ENCODE assay signal across 9 cellular contexts in the genomic region with DNA sequence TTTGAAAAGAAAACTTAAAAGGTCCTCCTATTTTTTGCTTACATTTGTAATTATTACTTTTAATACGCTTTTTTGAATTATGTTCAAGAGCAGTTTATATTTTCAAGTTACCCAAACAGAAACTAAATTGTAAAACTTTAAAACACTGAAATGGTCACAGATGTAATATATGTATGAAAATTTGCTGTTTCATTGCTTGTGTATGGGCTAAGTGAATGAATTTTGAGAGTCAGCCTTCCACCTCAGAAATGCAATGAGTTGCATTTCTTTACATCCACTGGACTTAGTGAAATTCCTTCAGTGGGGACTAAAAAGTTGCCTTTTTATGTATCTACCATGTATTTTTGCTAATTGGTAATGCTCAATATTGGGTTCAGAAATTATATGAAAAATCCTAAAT. TPM values are rescaled to one million over a fixed set of nuclear protein-coding genes. Genes with fewer than 3 reads are reported as not detected.
A peak's percentile ranks its signal among the peaks of the same experiment; 100 is the strongest.
DNase-seq lines count a peak whose midpoint lies in the region; ATAC-seq, FAIRE-seq and TF ChIP-seq lines count a peak whose summit lies in the region.
"Had no signal": no experiment of that assay in that cellular context is flagged by ENCODE, and none has a peak within 500 bp of the region (broad histone marks: within the 10 kb centered on the region; RNA-seq: fewer than 3 reads in every experiment).

No MANE protein-coding gene starts in this region.

- H3K27me3 Mint-ChIP-seq in astrocyte (ENCODE audit: low read depth, unreplicated experiment) = no peaks in the 10 kb centered on the region

- H3K36me3 Mint-ChIP-seq in astrocyte (ENCODE audit: low read depth, unreplicated experiment) = peaks cover 2% of the 10 kb centered on the region

- peaks cover 54% of the 10 kb centered on the region for H3K4me1 ChIP-seq in left ventricle myocardium inferior
- peaks cover 6% of the 10 kb centered on the region for H3K4me1 ChIP-seq in astrocyte (ENCODE audit: insufficient read depth, low read length)
- H3K4me1 ChIP-seq in upper lobe of right lung = peaks cover 25% of the 10 kb centered on the region

- no peaks in the 10 kb centered on the region for H3K27me3 ChIP-seq in left ventricle myocardium inferior (ENCODE audit: low read depth)
- H3K27me3 ChIP-seq in astrocyte (ENCODE audit: insufficient read depth, low read length) = no peaks in the 10 kb centered on the region
- H3K27me3 ChIP-seq in kidney epithelial cell (ENCODE audit: control insufficient read depth, insufficient read depth, low read length) = no peaks in the 10 kb centered on the region
- H3K27me3 ChIP-seq in upper lobe of right lung = no peaks in the 10 kb centered on the region

- peaks cover 11% of the 10 kb centered on the region for H3K4me1 Mint-ChIP-seq in astrocyte (ENCODE audit: low read depth, unreplicated experiment)

- H3K4me2 ChIP-seq in astrocyte (ENCODE audit: low read length) = peak overlapping the region; percentile 91

- peak overlapping the region; percentile 95 for H3K9ac ChIP-seq in astrocyte (ENCODE audit: low read length)

- no peak overlapping the region for H2AFZ ChIP-seq in astrocyte (ENCODE audit: low read depth, low read length)

- H3K9me3 ChIP-seq in left ventricle myocardium inferior (replicated peaks) = no peaks in the 10 kb centered on the region
- H3K9me3 ChIP-seq in astrocyte (ENCODE audit: insufficient read depth, low read depth, low read length) = no peaks in the 10 kb centered on the region
- no peaks in the 10 kb centered on the region for H3K9me3 ChIP-seq in upper lobe of right lung

- peak overlapping the region; percentile 86 for H3K4me3 ChIP-seq in left ventricle myocardium inferior
- peak overlapping the region; percentile 84 for H3K4me3 ChIP-seq in astrocyte (ENCODE audit: insufficient read depth, low read depth, low read length)
- peak overlapping the region; percentile 75 for H3K4me3 ChIP-seq in kidney epithelial cell (ENCODE audit: low read depth, low read length)
- H3K4me3 ChIP-seq in upper lobe of right lung = peak overlapping the region; percentile 94

- intact Hi-C loops in left ventricle myocardium inferior (cut with micrococcal nuclease) = no loop called here
- intact Hi-C loops in cardiac septum (cut with DNase I) = no loop called here
- intact Hi-C loops in upper lobe of right lung (cut with DNase I) = no loop called here

- FAIRE-seq in astrocyte (lab: Jason Lieb, UNC) = no peak

- no peaks in the 10 kb centered on the region for H3K9me3 Mint-ChIP-seq in astrocyte (ENCODE audit: unreplicated experiment)

- H4K20me1 ChIP-seq in astrocyte (ENCODE audit: insufficient read depth, low read length) = peaks cover 36% of the 10 kb centered on the region

- no peak for DNase-seq in left ventricle myocardium inferior
- no peak for DNase-seq in cardiac septum (ENCODE audit: low spot score)
- no peak for DNase-seq in astrocyte (ENCODE audit: low read depth)
- no peak for DNase-seq in kidney epithelial cell (ENCODE audit: low read depth)
- no peak for DNase-seq in upper lobe of right lung
- DNase-seq in NCI-H345 (lab: John Stamatoyannopoulos, UW) = no peak
- DNase-seq: NCI-H2081 treated with DMSO at 0.1 percent for 48 hours had no signal

- TF ChIP-seq CTCF in left ventricle myocardium inferior (IDR thresholded peaks at IDR 0.05; ENCODE audit: borderline replicate concordance) = no peak
- no peak for TF ChIP-seq CTCF in astrocyte (IDR thresholded peaks at IDR 0.05; ENCODE audit: insufficient read depth, low read depth, low read length)
- TF ChIP-seq CTCF in kidney epithelial cell (IDR thresholded peaks at IDR 0.05; ENCODE audit: insufficient read depth, low read length, poor library complexity, severe bottlenecking) = no peak
- no peak for TF ChIP-seq CTCF in upper lobe of right lung (IDR thresholded peaks at IDR 0.05)

- H3K4me3 Mint-ChIP-seq in astrocyte (ENCODE audit: unreplicated experiment) = peak overlapping the region; percentile 96

- peak overlapping the region; percentile 88 for H3K27ac Mint-ChIP-seq in astrocyte (ENCODE audit: unreplicated experiment)

- ATAC-seq in upper lobe of right lung (no peak), GM18873 (IDR thresholded peaks at IDR 0.05; ENCODE audit: low FRiP score, unreplicated experiment) (no peak), GM21723 (IDR thresholded peaks at IDR 0.05; ENCODE audit: unreplicated experiment) (no peak)

- no peak overlapping the region for H3K27ac ChIP-seq in left ventricle myocardium inferior (replicated peaks)
- no peak overlapping the region for H3K27ac ChIP-seq in astrocyte (ENCODE audit: low read depth, low read length)
- no peak overlapping the region for H3K27ac ChIP-seq in upper lobe of right lung

- H3K79me2 ChIP-seq in astrocyte (ENCODE audit: insufficient read depth, low read length) = peaks cover 63% of the 10 kb centered on the region

- H3K36me3 ChIP-seq in left ventricle myocardium inferior = no peaks in the 10 kb centered on the region
- H3K36me3 ChIP-seq in astrocyte (ENCODE audit: insufficient read depth, low read length) = no peaks in the 10 kb centered on the region
- no peaks in the 10 kb centered on the region for H3K36me3 ChIP-seq in kidney epithelial cell (ENCODE audit: control insufficient read depth, insufficient read depth, low read length)
- H3K36me3 ChIP-seq in upper lobe of right lung = no peaks in the 10 kb centered on the region

RNA-seq across cellular contexts. Expression of a gene that starts 1.6 kb away (rescaled TPM):
- total RNA-seq in left ventricle myocardium inferior (33.1 TPM), cardiac septum (31.7 TPM), astrocyte (51.8 and 61.6 TPM in 2 replicates), kidney epithelial cell (45.0 and 48.7 TPM in 2 replicates), upper lobe of right lung (51.5 TPM)

RNA-seq across cellular contexts. Expression of a gene that starts 37.7 kb away (rescaled TPM):
- 37.2 TPM for total RNA-seq in left ventricle myocardium inferior
- 52.1 TPM for total RNA-seq in cardiac septum
- 0.30 TPM in 1 of 2 replicates, not detected in the other for total RNA-seq in astrocyte
- total RNA-seq in kidney epithelial cell = 1.5 and 3.0 TPM in 2 replicates
- 225 TPM for total RNA-seq in upper lobe of right lung

RNA-seq across cellular contexts. Expression of a gene that starts 54.5 kb away (rescaled TPM):
- total RNA-seq in left ventricle myocardium inferior (36.8 TPM), cardiac septum (30.0 TPM), astrocyte (31.8 and 34.4 TPM in 2 replicates), kidney epithelial cell (36.1 and 41.2 TPM in 2 replicates), upper lobe of right lung (21.0 TPM)
